In the genomic region with DNA sequence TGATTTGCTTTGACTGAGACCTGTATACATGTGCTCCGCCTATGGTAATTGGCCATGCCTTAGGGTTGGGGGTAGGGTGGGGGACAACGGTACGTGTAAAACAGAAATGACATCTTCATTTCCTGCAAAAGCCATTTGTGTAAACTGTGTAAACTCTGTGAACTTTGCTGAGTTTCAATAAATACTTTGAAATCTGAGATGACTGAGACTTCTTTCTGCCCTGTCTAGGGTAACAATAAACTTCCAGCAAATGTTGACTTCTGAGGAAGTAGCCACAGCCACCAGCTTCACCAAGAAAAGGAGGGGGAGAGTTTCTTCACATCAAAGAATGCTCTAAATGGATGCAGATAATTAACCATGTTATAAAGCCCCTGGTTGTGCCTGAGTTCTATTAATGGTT, we compare ENCODE assay signal across 30 cellular contexts.
"Had no signal": no experiment of that assay in that cellular context is flagged by ENCODE, and none has a peak within 500 bp of the region (broad histone marks: within the 10 kb centered on the region; RNA-seq: fewer than 3 reads in every experiment).

No MANE protein-coding gene starts in this region.

- ATAC-seq: activated CD8-positive, alpha-beta T cell treated with anti-CD3 and anti-CD28 coated beads for 36 hours; activated naive CD8-positive, alpha-beta T cell treated with anti-CD3 and anti-CD28 coated beads, Interleukin-2, amount 50 U/mL, for 24 hours had no signal

- H3K27ac Mint-ChIP-seq: activated CD4-positive, alpha-beta T cell treated with anti-CD3 and anti-CD28 coated beads, Interleukin-2, amount 10 ng/mL, durations not matched to agents 24 days and 14 days; activated CD8-positive, alpha-beta T cell treated with anti-CD3 and anti-CD28 coated beads for 36 hours; activated naive CD4-positive, alpha-beta T cell treated with anti-CD3 and anti-CD28 coated beads, Interleukin-2, amount 10 ng/mL, durations not matched to agents 7 days and 5 days; activated naive CD8-positive, alpha-beta T cell; activated naive CD8-positive, alpha-beta T cell treated with anti-CD3 and anti-CD28 coated beads, Interleukin-2, amount 50 U/mL, for 24 hours; activated T-helper 1 cell treated with anti-CD3 and anti-CD28 coated beads, Interleukin-12 subunit alpha, Interleukin-12 subunit beta, Interleukin-2, Interleukin-4 antibody, amounts not matched to agents 30 ng/mL and 10 ng/mL and 1 ng/mL, durations not matched to agents 14 hours and 24 hours and 36 hours; brain had no signal

- H3K9me3 Mint-ChIP-seq: activated naive CD4-positive, alpha-beta T cell treated with anti-CD3 and anti-CD28 coated beads, Interleukin-2, amount 10 ng/mL, durations not matched to agents 7 days and 5 days; activated T-helper 1 cell treated with anti-CD3 and anti-CD28 coated beads, Interleukin-12 subunit alpha, Interleukin-12 subunit beta, Interleukin-2, Interleukin-4 antibody, amounts not matched to agents 30 ng/mL and 10 ng/mL and 1 ng/mL, durations not matched to agents 14 hours and 24 hours and 36 hours had no signal

- H3K4me3 Mint-ChIP-seq: activated CD4-positive, alpha-beta T cell treated with anti-CD3 and anti-CD28 coated beads, Interleukin-2, amount 10 ng/mL, durations not matched to agents 24 days and 14 days; activated CD8-positive, alpha-beta T cell treated with anti-CD3 and anti-CD28 coated beads for 36 hours; activated naive CD4-positive, alpha-beta T cell treated with anti-CD3 and anti-CD28 coated beads, Interleukin-2, amount 10 ng/mL, durations not matched to agents 7 days and 5 days; activated naive CD8-positive, alpha-beta T cell; activated naive CD8-positive, alpha-beta T cell treated with anti-CD3 and anti-CD28 coated beads, Interleukin-2, amount 50 U/mL, for 24 hours; activated T-helper 1 cell treated with anti-CD3 and anti-CD28 coated beads, Interleukin-12 subunit alpha, Interleukin-12 subunit beta, Interleukin-2, Interleukin-4 antibody, amounts not matched to agents 30 ng/mL and 10 ng/mL and 1 ng/mL, durations not matched to agents 14 hours and 24 hours and 36 hours; brain had no signal

- H3K4me1 Mint-ChIP-seq: activated CD4-positive, alpha-beta T cell treated with anti-CD3 and anti-CD28 coated beads, Interleukin-2, amount 10 ng/mL, durations not matched to agents 24 days and 14 days; activated naive CD4-positive, alpha-beta T cell treated with anti-CD3 and anti-CD28 coated beads, Interleukin-2, amount 10 ng/mL, durations not matched to agents 7 days and 5 days; brain had no signal

- H3K27me3 Mint-ChIP-seq: activated CD8-positive, alpha-beta T cell treated with anti-CD3 and anti-CD28 coated beads for 36 hours; activated naive CD8-positive, alpha-beta T cell; activated naive CD8-positive, alpha-beta T cell treated with anti-CD3 and anti-CD28 coated beads, Interleukin-2, amount 50 U/mL, for 24 hours had no signal

- H3K36me3 Mint-ChIP-seq: activated naive CD4-positive, alpha-beta T cell treated with anti-CD3 and anti-CD28 coated beads, Interleukin-2, amount 10 ng/mL, durations not matched to agents 7 days and 5 days; brain had no signal

- DNase-seq: activated CD4-positive, alpha-beta T cell treated with anti-CD3 and anti-CD28 coated beads, Interleukin-2, amount 10 ng/mL, durations not matched to agents 24 days and 14 days; activated CD4-positive, alpha-beta T cell treated with anti-CD3 and anti-CD28 coated beads, Interleukin-2, amount 50 U/mL, for 4 hours; activated CD8-positive, alpha-beta T cell treated with anti-CD3 and anti-CD28 coated beads for 36 hours; activated gamma-delta T cell treated with Interleukin-2 at 50 U/mL for 16 hours; activated naive CD4-positive, alpha-beta T cell treated with anti-CD3 and anti-CD28 coated beads, Interleukin-2, amount 10 ng/mL, durations not matched to agents 7 days and 5 days; activated naive CD8-positive, alpha-beta T cell treated with anti-CD3 and anti-CD28 coated beads, Interleukin-2, amount 50 U/mL, for 24 hours; activated T-cell treated with anti-CD3 and anti-CD28 coated beads, Interleukin-2, amount 50 U/mL, for 1 hour; anterior cingulate cortex; caudate nucleus; Kasumi-1; KG1; MM.1S; NCI-H1092 treated with DMSO at 0.1 percent for 48 hours; NCI-H1417; NCI-H146; NCI-H187; NCI-H2029 treated with DMSO at 0.1 percent for 48 hours; NCI-H2171 treated with DMSO at 0.1 percent for 48 hours; NCI-H2227 treated with DMSO at 0.1 percent for 48 hours; NCI-H446; NCI-H510A treated with DMSO at 0.1 percent for 48 hours; NCI-H69; NCI-H82; Right ventricle myocardium superior; SW 1271; T-helper 1 cell; T1000 had no signal
